ENCODE assay signal across 8 cellular contexts in genomic region chr7:93890041-93890463, GRCh38. TPM values are rescaled to one million over a fixed set of nuclear protein-coding genes. Genes with fewer than 3 reads are reported as not detected.
A peak's percentile ranks its signal among the peaks of the same experiment; 100 is the strongest.
DNase-seq lines count a peak whose midpoint lies in the region; ATAC-seq and TF ChIP-seq lines count a peak whose summit lies in the region.

No MANE protein-coding gene starts in this region.

- H3K4me3 Mint-ChIP-seq in brain = peak overlapping the region; percentile 88 to 96 (median 95)

- H3K36me3 ChIP-seq in MG63 (no peaks in the 10 kb centered on the region), testis (ENCODE audit: low read depth, missing control alignments) (no peaks in the 10 kb centered on the region)

- H3K27ac ChIP-seq in testis = no peak overlapping the region

- WGBS in testis, 2 donors = 0 to 2% methylated on average over 22 to 27 of the region's 28 CpGs

- peak overlapping the region; percentile 46 for H3K4me3 ChIP-seq in MG63
- peak overlapping the region; percentile 40 to 62 for H3K4me3 ChIP-seq in testis

- no peaks in the 10 kb centered on the region for H3K27me3 ChIP-seq in MG63
- no peaks in the 10 kb centered on the region for H3K27me3 ChIP-seq in testis

- H3K36me3 Mint-ChIP-seq in brain = no peaks in the 10 kb centered on the region

- no peaks in the 10 kb centered on the region for H3K9me3 ChIP-seq in MG63
- H3K9me3 ChIP-seq in testis = no peaks in the 10 kb centered on the region

- no peak for TF ChIP-seq POLR2A in testis (IDR thresholded peaks at IDR 0.05)

- DNase-seq in DMS53 (lab: John Stamatoyannopoulos, UW) (peak; percentile 71), MG63 (no peak), left kidney (ENCODE audit: low read depth, low spot score) (peak; percentile 86), testis (peak; percentile 69), NCI-H146 (lab: John Stamatoyannopoulos, UW) (no peak)
- DNase-seq in activated CD4-positive, CD25-positive, alpha-beta regulatory T cell treated with anti-CD3 and anti-CD28 coated beads, Interleukin-2, amount 50 U/mL, for 72 hours = no peak

- H3K9me3 Mint-ChIP-seq in brain = peaks cover 0 to 3% (median 0%) of the 10 kb centered on the region in 5 experiments

- peak; percentile 58 for ATAC-seq in GM21360 (IDR thresholded peaks at IDR 0.05; ENCODE audit: unreplicated experiment)

- H3K27me3 Mint-ChIP-seq in brain = peaks cover 51% of the 10 kb centered on the region

- peaks cover 5% of the 10 kb centered on the region for H3K4me1 ChIP-seq in testis

- peak overlapping the region in 3 of 5 experiments; percentile 27 to 70 (median 63) for H3K27ac Mint-ChIP-seq in brain

- intact Hi-C loops in testis (cut with DNase I; ENCODE audit: low total_unique reads) = no loop called here

- H3K4me1 Mint-ChIP-seq in brain = peaks cover 14% of the 10 kb centered on the region

- TF ChIP-seq CTCF in brain (conservative IDR thresholded peaks at IDR 0.05) = no peak
- no peak for TF ChIP-seq CTCF in testis (IDR thresholded peaks at IDR 0.05)

RNA-seq across cellular contexts. Expression of gene TFPI2, which starts 0.5 kb away (rescaled TPM):
- 0.07 and 1.7 TPM in 2 replicates for total RNA-seq in MG63 (2014; rRNA removed; shearing (Covaris generic); ENCODE audit: low replicate concordance)
- polyA plus RNA-seq in brain (ENCODE audit: insufficient read depth, low read depth, low replicate concordance) (0.22 TPM), testis (ENCODE audit: insufficient read depth, low read depth, low replicate concordance) (4.6 TPM)
- 1 to 10 TPM; 1.3 to 1.8 TPM for total RNA-seq in testis

RNA-seq across cellular contexts. Expression of gene GNGT1, which starts 16.3 kb away (rescaled TPM):
- total RNA-seq in MG63 (2014; rRNA removed; shearing (Covaris generic); ENCODE audit: low replicate concordance) = not detected in 2 replicates
- polyA plus RNA-seq in brain (ENCODE audit: insufficient read depth, low read depth, low replicate concordance) (not detected), testis (ENCODE audit: insufficient read depth, low read depth, low replicate concordance) (not detected)
- not detected for total RNA-seq in testis

RNA-seq across cellular contexts. Expression of gene GNG11, which starts 31.5 kb away (rescaled TPM):
- 6.3 and 7.1 TPM in 2 replicates for total RNA-seq in MG63 (2014; rRNA removed; shearing (Covaris generic); ENCODE audit: low replicate concordance)
- polyA plus RNA-seq in brain (ENCODE audit: insufficient read depth, low read depth, low replicate concordance) (6.1 TPM), testis (ENCODE audit: insufficient read depth, low read depth, low replicate concordance) (11.7 TPM)
- 1 to 10 TPM; 3.9 to 4.0 TPM for total RNA-seq in testis

Comparison
In these comparisons a context has a peak if more than half of its experiments do, and no peak if none do; other contexts are left out.
1. DNase-seq: peak in DMS53 (single experiment), left kidney (single experiment) and testis (single experiment); none in MG63 (single experiment), activated CD4-positive, CD25-positive, alpha-beta regulatory T cell treated with anti-CD3 and anti-CD28 coated beads, Interleukin-2, amount 50 U/mL, for 72 hours (single experiment) and NCI-H146 (single experiment).